ENCODE assay signal across 12 cellular contexts in the genomic region with DNA sequence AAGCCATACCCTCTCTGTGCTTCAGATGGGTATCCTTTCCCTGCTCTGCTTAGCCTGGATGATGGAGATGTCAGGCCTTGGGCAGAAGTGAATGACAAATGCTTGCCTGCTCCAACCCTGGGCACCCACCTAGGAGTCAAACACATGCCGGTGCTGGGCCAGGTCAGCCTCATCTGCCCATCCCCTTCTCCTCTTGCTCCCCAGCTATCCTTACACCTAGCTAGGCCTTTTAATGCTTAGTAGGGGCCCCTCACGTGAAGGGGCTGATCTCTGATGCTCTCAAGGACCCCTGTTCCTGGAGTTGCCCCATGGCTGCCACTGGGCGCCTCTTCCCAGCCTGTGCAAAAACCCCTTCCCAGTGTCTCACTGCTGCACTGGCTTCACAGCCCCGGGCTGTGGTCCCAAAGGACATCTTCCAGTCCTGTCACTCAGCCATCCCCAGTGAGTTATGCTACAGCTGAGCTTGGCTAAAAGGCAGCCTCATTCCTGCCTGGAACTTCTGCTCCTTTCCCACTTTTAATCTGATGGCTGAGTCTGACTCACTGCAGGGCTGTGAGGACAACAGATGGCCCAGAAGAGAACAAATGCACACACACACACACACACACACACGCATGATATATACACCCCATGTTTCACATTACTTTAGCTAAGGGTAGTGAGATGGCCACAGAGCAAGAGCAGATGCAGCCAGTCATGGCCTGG. TPM values are rescaled to one million over a fixed set of nuclear protein-coding genes. Genes with fewer than 3 reads are reported as not detected.
A peak's percentile ranks its signal among the peaks of the same experiment; 100 is the strongest.
DNase-seq lines count a peak whose midpoint lies in the region; ATAC-seq and TF ChIP-seq lines count a peak whose summit lies in the region.
"Had no signal": no experiment of that assay in that cellular context is flagged by ENCODE, and none has a peak within 500 bp of the region (broad histone marks: within the 10 kb centered on the region; RNA-seq: fewer than 3 reads in every experiment).

No MANE protein-coding gene starts in this region.

- H3K27ac ChIP-seq in angular gyrus (ENCODE audit: low read depth, low read length) = peak overlapping the region; percentile 84
- H3K27ac ChIP-seq: RWPE1 had no signal

- CTCF ChIA-PET in AG04449 (lab: Yijun Ruan, JAX) = interaction anchor here (0.7 to 1.2 kb wide), 3 partner anchors 16 to 94 kb away, joined by 3 to 5 read pairs (median 3); no protein-coding TSS in a partner anchor

- TF ChIP-seq CTCF in AG04449 (IDR thresholded peaks at IDR 0.05; ENCODE audit: insufficient read depth, low read length, missing control alignments) = no peak

- no peak overlapping the region for H3K4me3 ChIP-seq in AG04449 (ENCODE audit: low read depth, low read length)

- intact Hi-C loops in left colon (cut with DNase I, micrococcal nuclease) = no loop called here

- POLR2A ChIA-PET in AG04449 (lab: Yijun Ruan, JAX) = no interaction called here

- DNase-seq in AG04449 (ENCODE audit: low read depth, low spot score) = peak; percentile 29
- DNase-seq in ELR (ENCODE audit: low read depth) = peak; percentile 55
- DNase-seq in left colon = no peak
- DNase-seq in cerebellar cortex (ENCODE audit: low spot score) = no peak
- DNase-seq in stimulated activated naive CD8-positive, alpha-beta T cell treated with anti-CD3 and anti-CD28 coated beads, Interleukin-15, Interleukin-2, amounts not matched to agents 100 U/mL and 50 U/mL, for 24 hours = no peak
- DNase-seq in NCI-H1048 (lab: John Stamatoyannopoulos, UW) = no peak
- DNase-seq: central memory CD4-positive, alpha-beta T cell; GOT3; kidney glomerular epithelial cell had no signal

- ATAC-seq in left colon (peak; percentile 14), HG03135 (IDR thresholded peaks at IDR 0.05; ENCODE audit: unreplicated experiment) (no peak)
- ATAC-seq in stimulated activated naive CD8-positive, alpha-beta T cell treated with anti-CD3 and anti-CD28 coated beads, Interleukin-15, Interleukin-2, amounts not matched to agents 100 U/mL and 50 U/mL, for 24 hours = no peak

RNA-seq across cellular contexts. Expression of gene SDCBP2, which starts 12.8 kb away (rescaled TPM):
- total RNA-seq in left colon = 100 to 1,000 TPM; 262 to 489 TPM

RNA-seq across cellular contexts. Expression of gene FKBP1A, which starts 51.1 kb away (rescaled TPM):
- total RNA-seq in left colon = 100 to 1,000 TPM; 259 to 309 TPM

Comparison
In these comparisons a context has a peak if more than half of its experiments do, and no peak if none do; other contexts are left out.
1. DNase-seq: peak in AG04449 (single experiment) and ELR (single experiment); none in left colon (0 of 2), cerebellar cortex (single experiment), stimulated activated naive CD8-positive, alpha-beta T cell treated with anti-CD3 and anti-CD28 coated beads, Interleukin-15, Interleukin-2, amounts not matched to agents 100 U/mL and 50 U/mL, for 24 hours (single experiment) and NCI-H1048 (single experiment).